In the genomic region with DNA sequence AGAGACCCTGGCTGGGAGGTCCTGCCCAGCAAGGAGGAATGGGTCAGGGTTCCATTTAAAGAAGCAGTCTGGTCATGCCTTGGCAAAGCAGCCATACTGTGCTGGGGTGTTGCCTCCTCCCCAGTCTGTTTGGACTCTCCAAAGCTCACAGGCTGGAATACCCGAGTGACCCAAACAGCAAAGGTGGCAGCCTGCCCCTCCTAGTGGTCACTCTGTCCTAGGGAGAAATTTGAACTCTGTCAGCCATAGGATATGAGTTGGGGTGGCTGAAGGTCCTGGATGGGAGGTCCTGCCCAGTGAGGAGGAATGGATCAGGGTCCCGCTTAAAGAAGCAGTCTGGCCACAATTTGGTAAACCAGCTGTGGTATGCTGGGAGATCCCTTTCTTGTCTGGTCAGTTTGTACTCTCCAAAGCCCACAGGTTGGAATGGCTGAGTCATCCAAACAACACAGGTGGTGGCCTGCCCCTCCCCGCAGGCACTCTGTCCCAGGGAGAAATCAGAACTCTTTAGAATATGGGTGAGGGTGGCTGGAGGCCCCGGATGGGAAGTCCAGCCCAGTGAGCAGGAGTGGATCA, we compare ENCODE assay signal across 18 cellular contexts. TPM values are rescaled to one million over a fixed set of nuclear protein-coding genes. Genes with fewer than 3 reads are reported as not detected.
DNase-seq lines count a peak whose midpoint lies in the region; ATAC-seq, FAIRE-seq and TF ChIP-seq lines count a peak whose summit lies in the region.
"Had no signal": no experiment of that assay in that cellular context is flagged by ENCODE, and none has a peak within 500 bp of the region (broad histone marks: within the 10 kb centered on the region; RNA-seq: fewer than 3 reads in every experiment).

No MANE protein-coding gene starts in this region.

- H3K79me2 ChIP-seq in HepG2 (ENCODE audit: insufficient read depth, low read length) (no peaks in the 10 kb centered on the region), mammary epithelial cell (ENCODE audit: insufficient read depth, low read length) (peaks cover 19% of the 10 kb centered on the region)

- dilution Hi-C loops in mammary epithelial cell (cut with HindIII; ENCODE audit: low sequenced_read_pairs): no loop called here

- in situ Hi-C loops in HepG2 (cut with HindIII; ENCODE audit: extremely low pct_ligation_motif_present, low pct_unique_long_range_greater_than_20kb) (no loop called here), mammary epithelial cell (cut with MboI; ENCODE audit: low sequenced_read_pairs in 2 of 2) (no loop called here)

- peak; percentile 83 for ATAC-seq in HepG2
- no peak for ATAC-seq in right lobe of liver
- ATAC-seq: body of pancreas; naive thymus-derived CD4-positive, alpha-beta T cell had no signal

- H3K4me2 ChIP-seq in HepG2 (ENCODE audit: low read depth, low read length) (peak overlapping the region; percentile 20), mammary epithelial cell (ENCODE audit: insufficient read depth, low read depth, low read length) (peak overlapping the region; percentile 65)

- DNase-seq in HepG2 (ENCODE audit: low spot score) (peak; percentile 20), right lobe of liver (no peak), mammary epithelial cell (peak; percentile 91), kidney epithelial cell (ENCODE audit: low read depth) (peak; percentile 16), hepatic stellate cell (ENCODE audit: low spot score) (no peak), GM12891 (ENCODE audit: insufficient read length, low spot score) (no peak), lower leg skin (ENCODE audit: low spot score in 2 of 2) (no peak), GM03348 (ENCODE audit: low spot score) (no peak)
- DNase-seq: 8988T; activated B cell treated with CpG ODN at 0.5 μM for 24 hours; activated naive CD4-positive, alpha-beta T cell treated with anti-CD3 and anti-CD28 coated beads for 36 hours; body of pancreas; CD4-positive, alpha-beta memory T cell; head of caudate nucleus; KG1; naive thymus-derived CD4-positive, alpha-beta T cell; NCI-H510A treated with DMSO at 0.1 percent for 48 hours had no signal

- H3K27me3 ChIP-seq in HepG2 (ENCODE audit: control insufficient read depth in 1 of 2, insufficient read depth in 2 of 2, low read length in 2 of 2) (no peaks in the 10 kb centered on the region), right lobe of liver (no peaks in the 10 kb centered on the region), mammary epithelial cell (ENCODE audit: insufficient read depth, low read length) (no peaks in the 10 kb centered on the region), kidney epithelial cell (ENCODE audit: control insufficient read depth, insufficient read depth, low read length) (no peaks in the 10 kb centered on the region)
- H3K27me3 ChIP-seq: body of pancreas had no signal

- H3K9me3 ChIP-seq in HepG2 (ENCODE audit: low read length): no peaks in the 10 kb centered on the region
- H3K9me3 ChIP-seq in right lobe of liver: no peaks in the 10 kb centered on the region
- peaks cover 2% of the 10 kb centered on the region for H3K9me3 ChIP-seq in mammary epithelial cell (replicated peaks; ENCODE audit: insufficient read depth, low read length)
- H3K9me3 ChIP-seq: thoracic aorta had no signal

- no peaks in the 10 kb centered on the region for H4K20me1 ChIP-seq in HepG2 (ENCODE audit: insufficient read depth, low read length)
- H4K20me1 ChIP-seq in mammary epithelial cell (ENCODE audit: insufficient read depth, low read length): no peaks in the 10 kb centered on the region

- TF ChIP-seq RAD21 in HepG2 (CRISPR knock-in tag; IDR thresholded peaks at IDR 0.05): no peak

- intact Hi-C loops in HepG2 (cut with micrococcal nuclease; ENCODE audit: unreplicated experiment): no loop called here
- intact Hi-C loops in right lobe of liver (cut with DNase I): no loop called here
- intact Hi-C loops in mammary epithelial cell (cut with micrococcal nuclease): loop anchor here (1.0 to 2.0 kb wide), 2 partner anchors 21 to 50 kb away; no protein-coding TSS in a partner anchor
- intact Hi-C loops in lower leg skin (cut with DNase I; ENCODE audit: low total_unique reads): no loop called here

- TF ChIP-seq CTCF in HepG2 (CRISPR knock-in tag; IDR thresholded peaks at IDR 0.05): peak; percentile 28
- TF ChIP-seq CTCF in right lobe of liver (IDR thresholded peaks at IDR 0.05): no peak
- peak; percentile 17 to 24 for TF ChIP-seq CTCF in mammary epithelial cell (conservative IDR thresholded peaks at IDR 0.05 in 1 of 2, IDR thresholded peaks at IDR 0.05 in 1 of 2; ENCODE audit: extremely low read depth in 1 of 2, insufficient read depth in 1 of 2, low read depth in 1 of 2, low read length in 2 of 2)
- peak; percentile 2 for TF ChIP-seq CTCF in kidney epithelial cell (IDR thresholded peaks at IDR 0.05; ENCODE audit: insufficient read depth, low read length, poor library complexity, severe bottlenecking)
- TF ChIP-seq CTCF in lower leg skin (IDR thresholded peaks at IDR 0.05): no peak

- FAIRE-seq in HepG2 (lab: Jason Lieb, UNC) (no peak), GM12891 (lab: Jason Lieb, UNC) (no peak)

- H3K27ac ChIP-seq in HepG2 (ENCODE audit: extremely low read length, insufficient read depth, low read length) (no peak overlapping the region), right lobe of liver (no peak overlapping the region), mammary epithelial cell (ENCODE audit: insufficient read depth, low read depth, low read length) (peak overlapping the region; percentile 82)
- H3K27ac ChIP-seq: body of pancreas, thoracic aorta had no signal

- H3K4me3 ChIP-seq in HepG2 (replicated peaks in 1 of 3; ENCODE audit: insufficient read depth in 1 of 3, low read depth in 2 of 3, low read length in 3 of 3): no peak overlapping the region
- no peak overlapping the region for H3K4me3 ChIP-seq in right lobe of liver
- H3K4me3 ChIP-seq in mammary epithelial cell (replicated peaks in 1 of 3; ENCODE audit: insufficient read depth in 1 of 3, low read depth in 2 of 3, low read length in 3 of 3): peak overlapping the region in 1 of 3 experiments; percentile 15
- H3K4me3 ChIP-seq in kidney epithelial cell (ENCODE audit: low read depth, low read length): no peak overlapping the region
- no peak overlapping the region for H3K4me3 ChIP-seq in lower leg skin (ENCODE audit: low read depth, poor library complexity, severe bottlenecking)
- H3K4me3 ChIP-seq: body of pancreas, thoracic aorta had no signal

- H3K4me1 ChIP-seq in HepG2 (ENCODE audit: insufficient read depth, low read length): peaks cover 23% of the 10 kb centered on the region
- no peaks in the 10 kb centered on the region for H3K4me1 ChIP-seq in right lobe of liver
- H3K4me1 ChIP-seq in mammary epithelial cell (ENCODE audit: insufficient read depth, low read length): peaks cover 22% of the 10 kb centered on the region
- H3K4me1 ChIP-seq: body of pancreas had no signal

- CTCF ChIA-PET in HepG2 (lab: Yijun Ruan, JAX; ENCODE audit: low intra/inter-chr PET ratio, low total read pairs): no interaction called here
- CTCF ChIA-PET in mammary epithelial cell (lab: Charles Lee; ENCODE audit: low non-redundant PET): interaction anchor here (0.6 kb wide), 1 partner anchor 287 kb away, joined by 3 read pairs; no protein-coding TSS in a partner anchor

- TF ChIP-seq EP300 in HepG2 (IDR thresholded peaks at IDR 0.05; ENCODE audit: low read depth in 2 of 2, low read length in 2 of 2) (no peak), HepG2 (CRISPR knock-in tag; IDR thresholded peaks at IDR 0.05; ENCODE audit: borderline replicate concordance) (no peak)

- POLR2A ChIA-PET in HepG2 (lab: Yijun Ruan, JAX): no interaction called here

- BruUV-seq in HepG2 (replicated peaks; lab: Mats Ljungman, UMichigan) (no TSS peak), mammary epithelial cell (replicated peaks; lab: Mats Ljungman, UMichigan) (TSS peak; percentile 99)

- 0% methylated on average over 2 of the region's 4 CpGs for WGBS in HepG2 (ENCODE audit: low lambda C conversion rate)
- WGBS in right lobe of liver (ENCODE audit: insufficient coverage, low coverage, low lambda C conversion rate, missing lambda C conversion rate): 71% methylated on average over 1 of the region's 4 CpGs
- 25% methylated on average over 4 of the region's 4 CpGs for WGBS in mammary epithelial cell (ENCODE audit: low coverage, missing lambda C conversion rate)
- 56 to 66% methylated on average over 4 of the region's 4 CpGs for WGBS in lower leg skin, 2 donors

- H3K36me3 ChIP-seq in HepG2 (replicated peaks in 1 of 2; ENCODE audit: control insufficient read depth in 1 of 2, insufficient read depth in 2 of 2, low read length in 2 of 2): no peaks in the 10 kb centered on the region
- H3K36me3 ChIP-seq in right lobe of liver: no peaks in the 10 kb centered on the region
- no peaks in the 10 kb centered on the region for H3K36me3 ChIP-seq in mammary epithelial cell (ENCODE audit: insufficient read depth, low read length)
- H3K36me3 ChIP-seq in kidney epithelial cell (ENCODE audit: control insufficient read depth, insufficient read depth, low read length): no peaks in the 10 kb centered on the region
- H3K36me3 ChIP-seq: thoracic aorta had no signal

- H2AFZ ChIP-seq in HepG2 (ENCODE audit: low read length) (no peak overlapping the region), mammary epithelial cell (ENCODE audit: low read depth, low read length) (peak overlapping the region; percentile 80)

- no peak for TF ChIP-seq POLR2A in HepG2 (IDR thresholded peaks at IDR 0.05; ENCODE audit: insufficient read depth in 1 of 2, low read depth in 2 of 2, low read length in 2 of 2)
- TF ChIP-seq POLR2A in right lobe of liver (IDR thresholded peaks at IDR 0.05): no peak
- TF ChIP-seq POLR2A in GM12891 (IDR thresholded peaks at IDR 0.05; ENCODE audit: low read depth, low read length): no peak
- no peak for TF ChIP-seq POLR2A in lower leg skin (IDR thresholded peaks at IDR 0.05)

- H3K9ac ChIP-seq in HepG2 (ENCODE audit: insufficient read depth, low read depth, low read length) (no peak overlapping the region), mammary epithelial cell (ENCODE audit: insufficient read depth, low read length) (peak overlapping the region; percentile 30)

RNA-seq across cellular contexts. Expression of a gene that starts 45.0 kb away (rescaled TPM):
- not detected in 2 replicates for total RNA-seq in HepG2 (2016; rRNA removed; fragmentation: Illumina TruSeq; extraction: Trizol)
- not detected in 2 replicates for total RNA-seq in HepG2 (2016; cell fraction: cytosol; rRNA removed; fragmentation: Illumina TruSeq; extraction: Trizol; ENCODE audit: low read depth)
- not detected in 2 replicates for total RNA-seq in HepG2 (2016; cell fraction: insoluble cytoplasmic fraction; rRNA removed; fragmentation: Illumina TruSeq; extraction: Trizol)
- not detected in 2 replicates for total RNA-seq in HepG2 (2016; cell fraction: membrane; rRNA removed; fragmentation: Illumina TruSeq; extraction: Trizol)
- not detected in 2 replicates for total RNA-seq in HepG2 (2016; cell fraction: nucleus; rRNA removed; fragmentation: Illumina TruSeq; extraction: Trizol)
- not detected in 2 replicates for polyA plus RNA-seq in HepG2 (2011; rRNA removed)
- polyA plus RNA-seq in HepG2 (2011; cell fraction: cytosol; rRNA removed): not detected in 2 replicates
- not detected in 2 replicates for polyA plus RNA-seq in HepG2 (2011; cell fraction: nucleus; rRNA removed)
- polyA plus RNA-seq in HepG2 (2012): not detected in 2 replicates
- polyA plus RNA-seq in HepG2 (2016; cell fraction: cytosol; fragmentation: Illumina TruSeq; extraction: Trizol; ENCODE audit: low read depth): not detected in 2 replicates
- polyA plus RNA-seq in HepG2 (2016; cell fraction: insoluble cytoplasmic fraction; fragmentation: Illumina TruSeq; extraction: Trizol; ENCODE audit: low read depth): not detected in 2 replicates
- not detected in 2 replicates for polyA plus RNA-seq in HepG2 (2016; cell fraction: membrane; fragmentation: Illumina TruSeq; extraction: Trizol; ENCODE audit: low read depth)
- polyA plus RNA-seq in HepG2 (2016; cell fraction: nucleus; fragmentation: Illumina TruSeq; extraction: Trizol; ENCODE audit: insufficient read depth, low read depth): not detected in 2 replicates
- polyA minus RNA-seq in HepG2 (2011; rRNA and poly(A)+ RNA removed; ENCODE audit: low replicate concordance): 0.16 TPM in 1 of 2 replicates, not detected in the other
- polyA minus RNA-seq in HepG2 (2011; cell fraction: cytosol; rRNA and poly(A)+ RNA removed): not detected in 2 replicates
- not detected in 2 replicates for polyA minus RNA-seq in HepG2 (2011; cell fraction: nucleus; rRNA and poly(A)+ RNA removed)
- total RNA-seq in right lobe of liver: 10 to 100 TPM in 1 of 6 experiments, 1 to 10 TPM in 5; 1.6 to 17.3 (median 3.1) TPM
- not detected for total RNA-seq in mammary epithelial cell
- 0.01 TPM for polyA plus RNA-seq in mammary epithelial cell
- polyA minus RNA-seq in mammary epithelial cell: not detected
- 0.07 TPM in 1 of 2 replicates, not detected in the other for total RNA-seq in kidney epithelial cell
- polyA plus RNA-seq in GM12891 (2012; ENCODE audit: low read depth, missing spikeins): 4.8 TPM
- 1 to 10 TPM; 1.0 to 3.0 (median 1.4) TPM for total RNA-seq in lower leg skin
- total RNA-seq: activated naive CD4-positive, alpha-beta T cell treated with anti-CD3 and anti-CD28 coated beads for 36 hours had no signal

Comparison
In these comparisons a context has a peak if more than half of its experiments do, and no peak if none do; other contexts are left out.
1. DNase-seq: peak in HepG2 (single experiment), mammary epithelial cell (single experiment) and kidney epithelial cell (single experiment); none in right lobe of liver (0 of 3), hepatic stellate cell (single experiment), GM12891 (single experiment), lower leg skin (0 of 2) and GM03348 (single experiment).
2. CTCF ChIP-seq: peak in HepG2 (single experiment), mammary epithelial cell (2 of 2) and kidney epithelial cell (single experiment); none in right lobe of liver (0 of 4) and lower leg skin (0 of 3).